Comparison of ENCODE assay signal across 8 cellular contexts in the genomic region with DNA sequence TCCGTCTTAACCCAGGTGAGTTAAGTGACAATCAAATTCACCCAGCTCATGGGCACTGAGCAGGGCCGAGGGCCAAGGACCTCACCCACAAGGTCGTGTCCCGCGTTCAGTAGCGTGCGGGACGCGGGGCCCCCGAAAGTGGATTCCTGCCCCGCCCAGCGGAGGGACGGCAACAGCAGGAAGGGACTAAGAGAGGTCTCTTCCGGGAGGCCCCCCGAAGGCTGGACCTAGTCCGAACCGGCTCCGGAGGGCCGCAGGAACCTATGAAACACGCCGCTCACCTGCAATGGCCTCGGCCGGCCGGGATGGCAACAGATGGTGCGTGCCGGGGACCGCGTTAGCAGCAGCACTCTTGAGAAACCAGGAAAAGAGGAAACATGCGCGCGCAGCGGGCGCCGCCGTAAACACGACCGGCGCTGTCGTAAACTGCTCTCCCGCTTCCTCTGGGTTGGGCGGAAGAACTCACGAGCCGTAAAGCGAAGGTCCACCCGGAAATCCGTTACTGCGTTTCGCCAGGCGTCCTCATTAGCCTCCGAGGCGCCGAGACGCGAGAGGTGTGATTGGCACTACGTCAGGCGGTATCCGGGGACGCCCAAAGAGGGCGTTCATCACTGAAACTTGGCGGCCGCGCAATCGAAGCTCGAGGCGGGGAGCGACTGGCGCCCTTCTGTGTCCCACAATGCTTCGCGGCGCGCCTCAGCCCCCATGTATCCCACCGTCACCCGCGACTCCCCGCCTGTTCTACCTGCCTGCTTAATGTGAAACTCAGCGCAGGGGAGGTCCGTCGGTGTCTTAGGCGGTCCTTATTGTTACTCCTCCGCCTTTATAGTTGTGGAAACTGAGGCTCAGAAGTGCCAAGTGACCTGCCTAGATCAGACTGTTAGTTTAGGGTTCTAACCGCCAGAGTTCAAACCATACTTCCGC. TPM values are rescaled to one million over a fixed set of nuclear protein-coding genes. Genes with fewer than 3 reads are reported as not detected.
DNase-seq lines count a peak whose midpoint lies in the region; ATAC-seq and TF ChIP-seq lines count a peak whose summit lies in the region.

A gene with protein sequence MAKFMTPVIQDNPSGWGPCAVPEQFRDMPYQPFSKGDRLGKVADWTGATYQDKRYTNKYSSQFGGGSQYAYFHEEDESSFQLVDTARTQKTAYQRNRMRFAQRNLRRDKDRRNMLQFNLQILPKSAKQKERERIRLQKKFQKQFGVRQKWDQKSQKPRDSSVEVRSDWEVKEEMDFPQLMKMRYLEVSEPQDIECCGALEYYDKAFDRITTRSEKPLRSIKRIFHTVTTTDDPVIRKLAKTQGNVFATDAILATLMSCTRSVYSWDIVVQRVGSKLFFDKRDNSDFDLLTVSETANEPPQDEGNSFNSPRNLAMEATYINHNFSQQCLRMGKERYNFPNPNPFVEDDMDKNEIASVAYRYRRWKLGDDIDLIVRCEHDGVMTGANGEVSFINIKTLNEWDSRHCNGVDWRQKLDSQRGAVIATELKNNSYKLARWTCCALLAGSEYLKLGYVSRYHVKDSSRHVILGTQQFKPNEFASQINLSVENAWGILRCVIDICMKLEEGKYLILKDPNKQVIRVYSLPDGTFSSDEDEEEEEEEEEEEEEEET (minus strand): TSS at position 372 of the 924 bp plus-strand sequence. CDS start 3,045 bp downstream, outside the sequence.

- no peaks in the 10 kb centered on the region for H3K27me3 Mint-ChIP-seq in activated naive CD8-positive, alpha-beta T cell

- peak; percentile 1 for TF ChIP-seq CTCF in GM10248 (IDR thresholded peaks at IDR 0.05; ENCODE audit: control extremely low read depth, extremely low read depth, low read depth, missing control alignments)

- H3K4me1 Mint-ChIP-seq in activated naive CD8-positive, alpha-beta T cell (ENCODE audit: low read depth), result peaks cover 21% of the 10 kb centered on the region

- peak; percentile 86 for ATAC-seq in HG02623 (IDR thresholded peaks at IDR 0.05; ENCODE audit: unreplicated experiment)

- H3K27ac Mint-ChIP-seq in activated naive CD8-positive, alpha-beta T cell, result peak within 1 kb of the TSS; percentile 98

- H3K36me3 Mint-ChIP-seq in activated naive CD8-positive, alpha-beta T cell, result peaks cover 12% of the 10 kb centered on the region

- DNase-seq in GM10248 (ENCODE audit: extremely low spot score) (peak; percentile 94), NCI-H1105 (lab: John Stamatoyannopoulos, UW) (peak; percentile 98), SKM-1 treated with dmso at 0.1 percent for 144 hours (lab: John Stamatoyannopoulos, UW; ENCODE audit: unreplicated experiment) (peak; percentile 99), glomerular endothelial cell (ENCODE audit: extremely low read depth, low read depth, low spot score) (peak; percentile 98), occipital lobe (lab: John Stamatoyannopoulos, UW) (peak; percentile 95)

- peak within 1 kb of the TSS; percentile 95 for H3K4me3 Mint-ChIP-seq in activated naive CD8-positive, alpha-beta T cell

- POLR2A ChIA-PET in GM10248 (lab: Yijun Ruan, JAX), result interaction anchor here (0.5 to 1.2 kb wide), 3 partner anchors 14 to 22 kb away, joined by 3 to 6 read pairs (median 3); partner anchors contain the start of gene FOXRED2

- no peaks in the 10 kb centered on the region for H3K9me3 Mint-ChIP-seq in activated naive CD8-positive, alpha-beta T cell (ENCODE audit: low read depth)

- CTCF ChIA-PET in GM10248 (lab: Yijun Ruan, JAX), result interaction anchor here (1.0 to 2.8 kb wide), 4 partner anchors 10 to 325 kb away, joined by 3 to 8 read pairs (median 4); no protein-coding TSS in a partner anchor

- H3K27ac ChIP-seq in temporal lobe (ENCODE audit: low read depth, low read length), result peak within 1 kb of the TSS; percentile 77

RNA-seq across cellular contexts. Expression of the gene that starts here (rescaled TPM):
- total RNA-seq in glomerular endothelial cell, result 281 and 360 TPM in 2 replicates
- 200 TPM for total RNA-seq in occipital lobe
- total RNA-seq in temporal lobe, result 107 TPM

Comparison
In these comparisons a context has a peak if more than half of its experiments do, and no peak if none do; other contexts are left out.
1. Peak in every context shown above with its lines: DNase-seq, ATAC-seq and H3K27ac ChIP-seq.